10 cellular contexts compared by ENCODE assay signal in genomic region chr3:127790580-127791183, GRCh38. TPM values are rescaled to one million over a fixed set of nuclear protein-coding genes. Genes with fewer than 3 reads are reported as not detected.
DNase-seq lines count a peak whose midpoint lies in the region; ATAC-seq, FAIRE-seq and TF ChIP-seq lines count a peak whose summit lies in the region.
"Had no signal": no experiment of that assay in that cellular context is flagged by ENCODE, and none has a peak within 500 bp of the region (broad histone marks: within the 10 kb centered on the region; RNA-seq: fewer than 3 reads in every experiment).

No MANE protein-coding gene starts in this region.

- POLR2A ChIA-PET in HepG2 (lab: Yijun Ruan, JAX): no interaction called here

- H3K79me2 ChIP-seq in Loucy (ENCODE audit: insufficient read depth, low read length) (peaks cover 94% of the 10 kb centered on the region), HepG2 (ENCODE audit: insufficient read depth, low read length) (no peaks in the 10 kb centered on the region)

- no peak for TF ChIP-seq POLR2A in HepG2 (IDR thresholded peaks at IDR 0.05; ENCODE audit: insufficient read depth in 1 of 2, low read depth in 2 of 2, low read length in 2 of 2)
- TF ChIP-seq POLR2A in testis (IDR thresholded peaks at IDR 0.05): no peak

- in situ Hi-C loops in HepG2 (cut with HindIII; ENCODE audit: extremely low pct_ligation_motif_present, low pct_unique_long_range_greater_than_20kb): no loop called here

- BruUV-seq in HepG2 (replicated peaks; lab: Mats Ljungman, UMichigan): no TSS peak

- no peaks in the 10 kb centered on the region for H3K9me3 ChIP-seq in Loucy (ENCODE audit: insufficient read depth, low read depth, low read length)
- no peaks in the 10 kb centered on the region for H3K9me3 ChIP-seq in HepG2 (ENCODE audit: low read length)
- no peaks in the 10 kb centered on the region for H3K9me3 ChIP-seq in testis
- H3K9me3 ChIP-seq: HAP-1 had no signal

- intact Hi-C loops in HepG2 (cut with micrococcal nuclease; ENCODE audit: unreplicated experiment): no loop called here
- intact Hi-C loops in testis (cut with DNase I; ENCODE audit: low total_unique reads): no loop called here

- WGBS in HepG2 (ENCODE audit: low lambda C conversion rate): 68% methylated on average over 14 of the region's 16 CpGs
- WGBS in testis, 2 donors: 75 to 83% methylated on average over 16 of the region's 16 CpGs

- H3K27ac ChIP-seq in HepG2 (ENCODE audit: extremely low read length, insufficient read depth, low read length): no peak overlapping the region
- peak overlapping the region; percentile 14 to 52 for H3K27ac ChIP-seq in testis
- no peak overlapping the region for H3K27ac ChIP-seq in caudate nucleus (ENCODE audit: low read depth, low read length)

- H3K9ac ChIP-seq in Loucy (ENCODE audit: low read depth, low read length, poor library complexity, severe bottlenecking) (peak overlapping the region; percentile 58), HepG2 (ENCODE audit: insufficient read depth, low read depth, low read length) (no peak overlapping the region)

- TF ChIP-seq CTCF in Loucy (conservative IDR thresholded peaks at IDR 0.05; ENCODE audit: low read length): no peak
- no peak for TF ChIP-seq CTCF in HepG2 (CRISPR knock-in tag; IDR thresholded peaks at IDR 0.05)
- TF ChIP-seq CTCF in testis (IDR thresholded peaks at IDR 0.05): no peak

- CTCF ChIA-PET in HepG2 (lab: Yijun Ruan, JAX; ENCODE audit: low intra/inter-chr PET ratio, low total read pairs): no interaction called here

- H3K36me3 ChIP-seq in Loucy (ENCODE audit: insufficient read depth, low read length): peaks cover 51% of the 10 kb centered on the region; the same call in 1 of the 2 replicates
- no peaks in the 10 kb centered on the region for H3K36me3 ChIP-seq in HepG2 (replicated peaks in 1 of 2; ENCODE audit: control insufficient read depth in 1 of 2, insufficient read depth in 2 of 2, low read length in 2 of 2)
- no peaks in the 10 kb centered on the region for H3K36me3 ChIP-seq in testis (ENCODE audit: low read depth, missing control alignments)
- H3K36me3 ChIP-seq: HAP-1 had no signal

- peak; percentile 21 for ATAC-seq in GM21576 (IDR thresholded peaks at IDR 0.05; ENCODE audit: unreplicated experiment)
- ATAC-seq in HepG2: peak; percentile 30; the same call in 2 of the 3 replicates

- 0 out of 2 replicates have a peak, but pooled peaks cover 3% of the 10 kb centered on the region for H3F3A ChIP-seq in Loucy (ENCODE audit: low read depth)

- no peak for TF ChIP-seq RAD21 in HepG2 (CRISPR knock-in tag; IDR thresholded peaks at IDR 0.05)

- no peak for FAIRE-seq in HepG2 (lab: Jason Lieb, UNC)

- no peak overlapping the region for H3K4me3 ChIP-seq in Loucy (ENCODE audit: low read length, poor library complexity, severe bottlenecking)
- no peak overlapping the region for H3K4me3 ChIP-seq in HepG2 (replicated peaks in 1 of 3; ENCODE audit: insufficient read depth in 1 of 3, low read depth in 2 of 3, low read length in 3 of 3)
- H3K4me3 ChIP-seq in testis: no peak overlapping the region
- H3K4me3 ChIP-seq: HAP-1 had no signal

- TF ChIP-seq EP300 in HepG2 (IDR thresholded peaks at IDR 0.05; ENCODE audit: low read depth in 2 of 2, low read length in 2 of 2): no peak
- no peak for TF ChIP-seq EP300 in HepG2 (CRISPR knock-in tag; IDR thresholded peaks at IDR 0.05; ENCODE audit: borderline replicate concordance)

- H3K9me2 ChIP-seq in Loucy (replicated peaks; ENCODE audit: low read depth, low read length): no peaks in the 10 kb centered on the region

- no peak overlapping the region for H2AFZ ChIP-seq in Loucy (ENCODE audit: low read length)
- H2AFZ ChIP-seq in HepG2 (ENCODE audit: low read length): no peak overlapping the region

- H3K4me2 ChIP-seq in Loucy (ENCODE audit: low read depth, low read length, poor library complexity, severe bottlenecking): peak overlapping the region; percentile 33
- no peak overlapping the region for H3K4me2 ChIP-seq in HepG2 (ENCODE audit: low read depth, low read length)

- H4K20me1 ChIP-seq in Loucy (ENCODE audit: insufficient read depth, low read length, poor library complexity, severe bottlenecking) (peaks cover 3% of the 10 kb centered on the region), HepG2 (ENCODE audit: insufficient read depth, low read length) (no peaks in the 10 kb centered on the region)

- H3K27me3 ChIP-seq in Loucy (ENCODE audit: insufficient read depth, low read length, poor library complexity, severe bottlenecking) (no peaks in the 10 kb centered on the region), HepG2 (ENCODE audit: control insufficient read depth in 1 of 2, insufficient read depth in 2 of 2, low read length in 2 of 2) (peaks cover 4 to 21% of the 10 kb centered on the region in 2 experiments; a peak in 4 of 5 replicates), testis (no peaks in the 10 kb centered on the region)

- DNase-seq in HepG2 (ENCODE audit: low spot score): no peak
- no peak for DNase-seq in testis
- no peak for DNase-seq in germinal center (ENCODE audit: low spot score)
- no peak for DNase-seq in caudate nucleus (lab: John Stamatoyannopoulos, UW)
- DNase-seq in stimulated activated CD4-positive, alpha-beta T cell treated with anti-CD3 and anti-CD28 coated beads, Interleukin-15, amount 100 ng/mL, for 24 hours: no peak
- DNase-seq: activated CD4-positive, alpha-beta T cell treated with anti-CD3 and anti-CD28 coated beads for 4 hours; KG1 had no signal

- peaks cover 36% of the 10 kb centered on the region for H3K4me1 ChIP-seq in Loucy (ENCODE audit: insufficient read depth, low read length, poor library complexity, severe bottlenecking)
- no peaks in the 10 kb centered on the region for H3K4me1 ChIP-seq in HepG2 (ENCODE audit: insufficient read depth, low read length)
- H3K4me1 ChIP-seq in testis: peaks cover 46% of the 10 kb centered on the region
- H3K4me1 ChIP-seq: HAP-1 had no signal

TF ChIP-seq in HepG2, 621 proteins besides CTCF, POLR2A, EP300 and RAD21 (continues in another document):
- TF ChIP-seq, protein P1, sequence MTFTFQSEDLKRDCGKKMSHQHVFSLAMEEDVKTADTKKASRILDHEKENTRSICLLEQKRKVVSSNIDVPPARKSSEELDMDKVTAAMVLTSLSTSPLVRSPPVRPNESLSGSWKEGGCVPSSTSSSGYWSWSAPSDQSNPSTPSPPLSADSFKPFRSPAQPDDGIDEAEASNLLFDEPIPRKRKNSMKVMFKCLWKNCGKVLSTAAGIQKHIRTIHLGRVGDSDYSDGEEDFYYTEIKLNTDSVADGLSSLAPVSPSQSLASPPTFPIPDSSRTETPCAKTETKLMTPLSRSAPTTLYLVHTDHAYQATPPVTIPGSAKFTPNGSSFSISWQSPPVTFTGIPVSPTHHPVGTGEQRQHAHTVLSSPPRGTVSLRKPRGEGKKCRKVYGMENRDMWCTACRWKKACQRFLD (CRISPR knock-in tag; IDR thresholded peaks at IDR 0.05; ENCODE audit: borderline replicate concordance): no peak
- TF ChIP-seq MXI1 (IDR thresholded peaks at IDR 0.05; ENCODE audit: borderline replicate concordance, low read depth, low read length) (no peak), MYNN (CRISPR knock-in tag; IDR thresholded peaks at IDR 0.05; ENCODE audit: low read depth) (no peak), NFATC3 (CRISPR knock-in tag; IDR thresholded peaks at IDR 0.05) (no peak), MAZ (IDR thresholded peaks at IDR 0.05; ENCODE audit: borderline replicate concordance, low read depth, low read length) (no peak), MAZ (CRISPR knock-in tag; IDR thresholded peaks at IDR 0.05; ENCODE audit: low read depth) (no peak)
- TF ChIP-seq, protein P2, sequence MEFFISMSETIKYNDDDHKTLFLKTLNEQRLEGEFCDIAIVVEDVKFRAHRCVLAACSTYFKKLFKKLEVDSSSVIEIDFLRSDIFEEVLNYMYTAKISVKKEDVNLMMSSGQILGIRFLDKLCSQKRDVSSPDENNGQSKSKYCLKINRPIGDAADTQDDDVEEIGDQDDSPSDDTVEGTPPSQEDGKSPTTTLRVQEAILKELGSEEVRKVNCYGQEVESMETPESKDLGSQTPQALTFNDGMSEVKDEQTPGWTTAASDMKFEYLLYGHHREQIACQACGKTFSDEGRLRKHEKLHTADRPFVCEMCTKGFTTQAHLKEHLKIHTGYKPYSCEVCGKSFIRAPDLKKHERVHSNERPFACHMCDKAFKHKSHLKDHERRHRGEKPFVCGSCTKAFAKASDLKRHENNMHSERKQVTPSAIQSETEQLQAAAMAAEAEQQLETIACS (CRISPR knock-in tag; IDR thresholded peaks at IDR 0.05): no peak

RNA-seq across cellular contexts. Expression of gene MGLL, which starts 31.6 kb away (rescaled TPM):
- total RNA-seq in HepG2 (2016; rRNA removed; fragmentation: Illumina TruSeq; extraction: Trizol) (not detected in 2 replicates), testis (10 to 100 TPM; 18.3 to 19.2 TPM)
- not detected in 2 replicates for total RNA-seq in HepG2 (2016; cell fraction: cytosol; rRNA removed; fragmentation: Illumina TruSeq; extraction: Trizol; ENCODE audit: low read depth)
- total RNA-seq in HepG2 (2016; cell fraction: insoluble cytoplasmic fraction; rRNA removed; fragmentation: Illumina TruSeq; extraction: Trizol): not detected in 2 replicates
- not detected in 2 replicates for total RNA-seq in HepG2 (2016; cell fraction: membrane; rRNA removed; fragmentation: Illumina TruSeq; extraction: Trizol)
- total RNA-seq in HepG2 (2016; cell fraction: nucleus; rRNA removed; fragmentation: Illumina TruSeq; extraction: Trizol): not detected in 2 replicates
- polyA plus RNA-seq in HepG2 (2011; rRNA removed) (not detected in 2 replicates), testis (ENCODE audit: insufficient read depth, low read depth, low replicate concordance) (26.0 TPM)
- polyA plus RNA-seq in HepG2 (2011; cell fraction: cytosol; rRNA removed): 0.08 TPM in 1 of 2 replicates, not detected in the other
- polyA plus RNA-seq in HepG2 (2011; cell fraction: nucleus; rRNA removed): 0.09 TPM in 1 of 2 replicates, not detected in the other
- 0.04 TPM in 1 of 2 replicates, not detected in the other for polyA plus RNA-seq in HepG2 (2012)
- not detected in 2 replicates for polyA plus RNA-seq in HepG2 (2016; cell fraction: cytosol; fragmentation: Illumina TruSeq; extraction: Trizol; ENCODE audit: low read depth)
- polyA plus RNA-seq in HepG2 (2016; cell fraction: insoluble cytoplasmic fraction; fragmentation: Illumina TruSeq; extraction: Trizol; ENCODE audit: low read depth): not detected in 2 replicates
- not detected in 2 replicates for polyA plus RNA-seq in HepG2 (2016; cell fraction: membrane; fragmentation: Illumina TruSeq; extraction: Trizol; ENCODE audit: low read depth)
- not detected in 2 replicates for polyA plus RNA-seq in HepG2 (2016; cell fraction: nucleus; fragmentation: Illumina TruSeq; extraction: Trizol; ENCODE audit: insufficient read depth, low read depth)
- 47.9 TPM in 1 of 2 replicates, not detected in the other for polyA minus RNA-seq in HepG2 (2011; rRNA and poly(A)+ RNA removed; ENCODE audit: low replicate concordance)
- 0.26 TPM in 1 of 2 replicates, not detected in the other for polyA minus RNA-seq in HepG2 (2011; cell fraction: cytosol; rRNA and poly(A)+ RNA removed)
- polyA minus RNA-seq in HepG2 (2011; cell fraction: nucleus; rRNA and poly(A)+ RNA removed): 0.12 and 0.52 TPM in 2 replicates

Comparison
In these comparisons a context has a peak if more than half of its experiments do, and no peak if none do; other contexts are left out.
1. H3K27ac ChIP-seq: peak in testis (2 of 2); none in HepG2 (single experiment) and caudate nucleus (single experiment).
2. RNA of gene MGLL, which starts 31.6 kb away (total RNA-seq): 18.3 to 19.2 TPM in testis; not detected in HepG2; every median in the first group is over 10 times any median in the second.